21 cellular contexts compared by ENCODE assay signal in genomic region chr10:88071814-88072380, GRCh38.
DNase-seq lines count a peak whose midpoint lies in the region; ATAC-seq and TF ChIP-seq lines count a peak whose summit lies in the region.
"Had no signal": no experiment of that assay in that cellular context is flagged by ENCODE, and none has a peak within 500 bp of the region (broad histone marks: within the 10 kb centered on the region; RNA-seq: fewer than 3 reads in every experiment).

No MANE protein-coding gene starts in this region.

- no peaks in the 10 kb centered on the region for H3K9me3 ChIP-seq in Loucy (ENCODE audit: insufficient read depth, low read depth, low read length)
- H3K9me3 ChIP-seq in testis = no peaks in the 10 kb centered on the region

- no peaks in the 10 kb centered on the region for H3K79me2 ChIP-seq in Loucy (ENCODE audit: insufficient read depth, low read length)

- intact Hi-C loops in left ventricle myocardium superior (cut with micrococcal nuclease) = no loop called here
- intact Hi-C loops in Right ventricle myocardium inferior (cut with DNase I) = no loop called here
- intact Hi-C loops in testis (cut with DNase I; ENCODE audit: low total_unique reads) = no loop called here

- H3K4me1 ChIP-seq in Loucy (ENCODE audit: insufficient read depth, low read length, poor library complexity, severe bottlenecking) = peaks cover 41% of the 10 kb centered on the region
- no peaks in the 10 kb centered on the region for H3K4me1 ChIP-seq in testis

- TF ChIP-seq POLR2A in testis (IDR thresholded peaks at IDR 0.05) = no peak

- DNase-seq in left ventricle myocardium superior = no peak
- DNase-seq in Right ventricle myocardium inferior (ENCODE audit: missing footprints) = no peak
- DNase-seq in foreskin fibroblast = peak; percentile 51 to 86
- DNase-seq in NCI-H187 treated with DMSO at 0.1 percent for 48 hours (lab: John Stamatoyannopoulos, UW) = no peak
- no peak for DNase-seq in testis
- DNase-seq in DMS 273 (lab: John Stamatoyannopoulos, UW; ENCODE audit: unreplicated experiment) = no peak
- DNase-seq: ACHN; activated CD4-positive, alpha-beta T cell treated with anti-CD3 and anti-CD28 coated beads, Interleukin-2, amount 10 ng/mL, durations not matched to agents 24 days and 14 days; activated gamma-delta T cell treated with Interleukin-2 at 50 U/mL for 16 hours; amniotic stem cell; dermis blood vessel endothelial cell; GM23248; kidney glomerular epithelial cell; NCI-H2227 treated with DMSO at 0.1 percent for 48 hours; NK-92 treated with Interleukin-12 subunit alpha and Interleukin-12 subunit beta, amount 100 ng/mL, for 24 hours; stimulated activated CD4-positive, alpha-beta T cell treated with anti-CD3 and anti-CD28 coated beads, Interleukin-4, amount 100 ng/mL, for 1 hour had no signal

- H3K4me3 ChIP-seq in Loucy (ENCODE audit: low read length, poor library complexity, severe bottlenecking) (no peak overlapping the region), foreskin fibroblast (ENCODE audit: low read depth in 1 of 2, low read length in 2 of 2) (no peak overlapping the region), testis (no peak overlapping the region)
- H3K4me3 ChIP-seq: GM23248, skin epidermis had no signal

- H2AFZ ChIP-seq in Loucy (ENCODE audit: low read length) = 0 out of 2 replicates have a peak overlapping the region, but pooled peaks have one; percentile 45
- H2AFZ ChIP-seq: GM23248 had no signal

- no peak overlapping the region for H3K27ac ChIP-seq in testis
- H3K27ac ChIP-seq: epithelial cell of prostate, GM23248 had no signal

- H3K4me2 ChIP-seq in Loucy (ENCODE audit: low read depth, low read length, poor library complexity, severe bottlenecking) = no peak overlapping the region

- no peak overlapping the region for H3K9ac ChIP-seq in Loucy (ENCODE audit: low read depth, low read length, poor library complexity, severe bottlenecking)
- H3K9ac ChIP-seq: GM23248 had no signal

- 83 to 95% methylated on average over 5 of the region's 5 CpGs for WGBS in testis, 2 donors

- ATAC-seq in left ventricle myocardium superior = peak; percentile 31
- ATAC-seq in Right ventricle myocardium inferior = no peak
- ATAC-seq in GM18870 (IDR thresholded peaks at IDR 0.05; ENCODE audit: unreplicated experiment) = no peak
- ATAC-seq: natural killer cell treated with Interleukin-12 subunit alpha and Interleukin-12 subunit beta and Interleukin-15 and Interleukin-18, amount 100 ng/mL, for 72 hours had no signal

- H3F3A ChIP-seq in Loucy (ENCODE audit: low read depth) = no peaks in the 10 kb centered on the region

- no peaks in the 10 kb centered on the region for H3K9me2 ChIP-seq in Loucy (replicated peaks; ENCODE audit: low read depth, low read length)

- TF ChIP-seq CTCF in Loucy (conservative IDR thresholded peaks at IDR 0.05; ENCODE audit: low read length) (no peak), foreskin fibroblast (IDR thresholded peaks at IDR 0.05; ENCODE audit: low read depth, low read length) (no peak), testis (IDR thresholded peaks at IDR 0.05) (no peak)

- H3K27me3 ChIP-seq in Loucy (ENCODE audit: insufficient read depth, low read length, poor library complexity, severe bottlenecking) (no peaks in the 10 kb centered on the region), testis (no peaks in the 10 kb centered on the region)

- H3K36me3 ChIP-seq in Loucy (ENCODE audit: insufficient read depth, low read length) (no peaks in the 10 kb centered on the region), testis (ENCODE audit: low read depth, missing control alignments) (no peaks in the 10 kb centered on the region)

- no peaks in the 10 kb centered on the region for H4K20me1 ChIP-seq in Loucy (ENCODE audit: insufficient read depth, low read length, poor library complexity, severe bottlenecking)

Comparison
In these comparisons a context has a peak if more than half of its experiments do, and no peak if none do; other contexts are left out.
1. DNase-seq: peak in foreskin fibroblast (2 of 2); none in left ventricle myocardium superior (single experiment), Right ventricle myocardium inferior (single experiment), NCI-H187 treated with DMSO at 0.1 percent for 48 hours (single experiment), testis (single experiment) and DMS 273 (single experiment).